ENCODE assay signal across 16 cellular contexts in genomic region chr5:142836048-142836447, GRCh38.
"Had no signal": no experiment of that assay in that cellular context is flagged by ENCODE, and none has a peak within 500 bp of the region (broad histone marks: within the 10 kb centered on the region; RNA-seq: fewer than 3 reads in every experiment).

No MANE protein-coding gene starts in this region.

- H3K27ac ChIP-seq: coronary artery, pancreas, WERI-Rb-1 had no signal

- FAIRE-seq: keratinocyte, pancreas, urothelium cell line had no signal

- DNase-seq: activated CD4-positive, alpha-beta memory T cell treated with anti-CD3 and anti-CD28 coated beads, Interleukin-2, amount 10 ng/mL, durations not matched to agents 7 days and 5 days; activated CD4-positive, alpha-beta T cell treated with anti-CD3 and anti-CD28 coated beads for 36 hours; activated naive CD4-positive, alpha-beta T cell; activated T-cell treated with anti-CD3 and anti-CD28 coated beads, Interleukin-2, amount 50 U/mL, for 72 hours; caudate nucleus; effector CD8-positive, alpha-beta T cell; foreskin melanocyte; heart left ventricle; left ventricle myocardium inferior; pancreas; stimulated activated CD4-positive, alpha-beta T cell treated with anti-CD3 and anti-CD28 coated beads, Interleukin-4, amount 100 ng/mL, for 1 hour; stimulated activated CD8-positive, alpha-beta memory T cell treated with anti-CD3 and anti-CD28 coated beads, Interleukin-4, amount 100 ng/mL, for 48 hours; WERI-Rb-1 had no signal

- ATAC-seq: activated CD4-positive, alpha-beta T cell treated with anti-CD3 and anti-CD28 coated beads for 36 hours; activated T-cell treated with anti-CD3 and anti-CD28 coated beads, Interleukin-2, amount 50 U/mL, for 72 hours; heart left ventricle; pancreas had no signal

- H3K4me3 ChIP-seq: coronary artery, heart left ventricle, left ventricle myocardium inferior, pancreas had no signal

- H3K36me3 ChIP-seq: heart left ventricle, left ventricle myocardium inferior, pancreas, WERI-Rb-1 had no signal
